ENCODE assay signal across 26 cellular contexts in genomic region chr14:68226523-68226922, GRCh38.
DNase-seq lines count a peak whose midpoint lies in the region; ATAC-seq, FAIRE-seq and TF ChIP-seq lines count a peak whose summit lies in the region.
"Had no signal": no experiment of that assay in that cellular context is flagged by ENCODE, and none has a peak within 500 bp of the region (broad histone marks: within the 10 kb centered on the region; RNA-seq: fewer than 3 reads in every experiment).

No MANE protein-coding gene starts in this region.

- CTCF ChIA-PET in Panc1 (lab: Charles Lee) (no interaction called here), K562 (lab: Yijun Ruan, JAX; ENCODE audit: low intra/inter-chr PET ratio) (no interaction called here)

- no peak overlapping the region for H3K4me2 ChIP-seq in K562 (ENCODE audit: insufficient read depth, low read length)
- no peak overlapping the region for H3K4me2 ChIP-seq in neuronal stem cell (ENCODE audit: insufficient read depth, low read length, poor library complexity, severe bottlenecking)
- H3K4me2 ChIP-seq: BLaER1 had no signal

- H3K27ac Mint-ChIP-seq in chondrocyte (ENCODE audit: unreplicated experiment): no peak overlapping the region
- H3K27ac Mint-ChIP-seq: CD4-positive, alpha-beta memory T cell had no signal

- 0 out of 2 replicates have a peak, but pooled peaks cover 3% of the 10 kb centered on the region for H3K9me3 ChIP-seq in Panc1 (ENCODE audit: control insufficient read depth, insufficient read depth, low read depth, low read length)
- H3K9me3 ChIP-seq in K562 (replicated peaks; ENCODE audit: control insufficient read depth, insufficient read depth, low read depth, low read length): no peaks in the 10 kb centered on the region
- H3K9me3 ChIP-seq in thyroid gland: no peaks in the 10 kb centered on the region
- no peaks in the 10 kb centered on the region for H3K9me3 ChIP-seq in neuronal stem cell (replicated peaks in 1 of 2; ENCODE audit: control insufficient read depth in 2 of 2, insufficient read depth in 1 of 2, low read depth in 1 of 2, low read length in 2 of 2)
- H3K9me3 ChIP-seq: BE2C, BLaER1 had no signal

- TF ChIP-seq CTCF in Panc1 (IDR thresholded peaks at IDR 0.05) (no peak), K562 (IDR thresholded peaks at IDR 0.05 in 2 of 3, conservative IDR thresholded peaks at IDR 0.05 in 1 of 3; ENCODE audit: insufficient read depth in 2 of 3, low read depth in 1 of 3, low read length in 3 of 3) (no peak), thyroid gland (IDR thresholded peaks at IDR 0.05) (no peak), chondrocyte (IDR thresholded peaks at IDR 0.05) (no peak)

- no peaks in the 10 kb centered on the region for H3K27me3 ChIP-seq in Panc1 (ENCODE audit: control insufficient read depth, insufficient read depth, low read length)
- H3K27me3 ChIP-seq in K562 (ENCODE audit: control insufficient read depth in 2 of 2, insufficient read depth in 2 of 2, low read length in 2 of 2): no peaks in the 10 kb centered on the region
- H3K27me3 ChIP-seq in thyroid gland: no peaks in the 10 kb centered on the region
- no peaks in the 10 kb centered on the region for H3K27me3 ChIP-seq in neuronal stem cell (ENCODE audit: control insufficient read depth in 3 of 3, insufficient read depth in 3 of 3, low read depth in 1 of 3, low read length in 3 of 3)
- H3K27me3 ChIP-seq: BE2C, BLaER1 had no signal

- H4K20me1 ChIP-seq in K562 (replicated peaks; ENCODE audit: control insufficient read depth, insufficient read depth, low read length): no peaks in the 10 kb centered on the region
- H4K20me1 ChIP-seq: BLaER1 had no signal

- no peak for TF ChIP-seq RAD21 in K562 (CRISPR knock-in tag; conservative IDR thresholded peaks at IDR 0.05 in 1 of 2, IDR thresholded peaks at IDR 0.05 in 1 of 2)

- H3K79me1 ChIP-seq in neuronal stem cell (ENCODE audit: low read depth, low read length): no peaks in the 10 kb centered on the region

- no peak for ATAC-seq in Panc1
- no peak for ATAC-seq in K562
- ATAC-seq: GM12878 had no signal

- no peak overlapping the region for H2BK15ac ChIP-seq in neuronal stem cell (ENCODE audit: low read length)

- no peak overlapping the region for H3K23ac ChIP-seq in neuronal stem cell (ENCODE audit: low read depth, low read length, poor library complexity)

- peaks cover 8% of the 10 kb centered on the region for H3K9me3 Mint-ChIP-seq in chondrocyte (ENCODE audit: low read depth)

- H3K27ac ChIP-seq in Panc1 (ENCODE audit: low read length): peak overlapping the region; percentile 48; the same call in 1 of the 2 replicates
- H3K27ac ChIP-seq in K562 (ENCODE audit: extremely low read depth, low read depth, low read length): no peak overlapping the region
- H3K27ac ChIP-seq in thyroid gland: no peak overlapping the region
- no peak overlapping the region for H3K27ac ChIP-seq in neuronal stem cell (replicated peaks; ENCODE audit: low read length)
- H3K27ac ChIP-seq: BLaER1 had no signal

- no peak for TF ChIP-seq EP300 in K562 (IDR thresholded peaks at IDR 0.05; ENCODE audit: low read length)

- DNase-seq in GM12891 (ENCODE audit: insufficient read length, low spot score) (no peak), Panc1 (ENCODE audit: low read depth, low spot score) (no peak), K562 (ENCODE audit: extremely low read depth in 1 of 4, low spot score in 3 of 4) (no peak), urothelium cell line (ENCODE audit: low spot score) (no peak), thyroid gland (no peak), chondrocyte (ENCODE audit: low spot score) (no peak), neuronal stem cell (ENCODE audit: low spot score) (no peak)
- DNase-seq: 8988T; ACHN; BE2C; C1 segment of cervical spinal cord; CD4-positive, CD25-positive, alpha-beta regulatory T cell; CD8-positive, alpha-beta memory T cell; COR-L47; DMS 273 treated with DMSO at 0.1 percent for 48 hours; DMS153; DMS53; DMS79; DND-41; EL; GDM1 had no signal

- H2AK5ac ChIP-seq in neuronal stem cell (ENCODE audit: low read depth, low read length): no peak overlapping the region

- H3K9ac ChIP-seq in K562 (ENCODE audit: insufficient read depth in 1 of 2, low read depth in 2 of 2, low read length in 2 of 2): no peak overlapping the region
- H3K9ac ChIP-seq in neuronal stem cell (ENCODE audit: low read depth, low read length, poor library complexity): no peak overlapping the region
- H3K9ac ChIP-seq: BLaER1 had no signal

- BruUV-seq in Panc1 (replicated peaks; lab: Mats Ljungman, UMichigan) (no TSS peak), K562 (replicated peaks; lab: Mats Ljungman, UMichigan) (no TSS peak)

- H3K4ac ChIP-seq in neuronal stem cell (ENCODE audit: low read length): no peak overlapping the region

- no peak overlapping the region for H3K4me3 Mint-ChIP-seq in chondrocyte (ENCODE audit: unreplicated experiment)
- H3K4me3 Mint-ChIP-seq: CD14-positive monocyte; CD4-positive, alpha-beta memory T cell; CD4-positive, CD25-positive, alpha-beta regulatory T cell; CD8-positive, alpha-beta memory T cell had no signal

- H3K36me3 ChIP-seq in Panc1 (ENCODE audit: control insufficient read depth, insufficient read depth, low read length) (no peaks in the 10 kb centered on the region), K562 (ENCODE audit: control insufficient read depth, insufficient read depth, low read length) (no peaks in the 10 kb centered on the region), thyroid gland (no peaks in the 10 kb centered on the region), neuronal stem cell (replicated peaks in 1 of 2; ENCODE audit: control insufficient read depth in 2 of 2, insufficient read depth in 2 of 2, low read length in 2 of 2) (no peaks in the 10 kb centered on the region)
- H3K36me3 ChIP-seq: BE2C, BLaER1 had no signal

- no peak overlapping the region for H4K8ac ChIP-seq in neuronal stem cell (ENCODE audit: low read depth, low read length)

- H3K4me3 ChIP-seq in Panc1 (ENCODE audit: low read depth in 2 of 2, low read length in 2 of 2) (no peak overlapping the region), K562 (no peak overlapping the region), thyroid gland (replicated peaks in 1 of 3) (no peak overlapping the region), neuronal stem cell (ENCODE audit: low read length in 2 of 2) (no peak overlapping the region)
- H3K4me3 ChIP-seq: BLaER1, GM12878 had no signal

- H3K4me1 Mint-ChIP-seq in chondrocyte (ENCODE audit: low read depth): peaks cover 3% of the 10 kb centered on the region
- H3K4me1 Mint-ChIP-seq: CD4-positive, CD25-positive, alpha-beta regulatory T cell; CD8-positive, alpha-beta memory T cell had no signal

- H3K36me3 Mint-ChIP-seq in chondrocyte (ENCODE audit: low read depth): no peaks in the 10 kb centered on the region

- H3K79me2 ChIP-seq in K562 (ENCODE audit: control insufficient read depth, insufficient read depth, low read length): no peaks in the 10 kb centered on the region

- in situ Hi-C loops in Panc1 (cut with HindIII; ENCODE audit: low pct_unique_long_range_greater_than_20kb, low sequenced_read_pairs): no loop called here
- in situ Hi-C loops in K562 (cut with MboI): no loop called here

- 59% methylated on average over 4 of the region's 4 CpGs for WGBS in K562 (ENCODE audit: insufficient coverage, low coverage, missing lambda C conversion rate)
- WGBS in thyroid gland, 2 donors: 95 to 100% methylated on average over 4 of the region's 4 CpGs
- no CpG with 5 or more reads among the region's 4 CpGs for WGBS in neuronal stem cell (ENCODE audit: extremely low coverage in 2 of 2, insufficient read length in 2 of 2, insufficient replicate concordance in 1 of 2), 2 donors

- POLR2A ChIA-PET in Panc1 (lab: Charles Lee): no interaction called here
- POLR2A ChIA-PET in K562 (lab: Yijun Ruan, JAX): no interaction called here

- no peak for TF ChIP-seq POLR2A in GM12891 (IDR thresholded peaks at IDR 0.05; ENCODE audit: low read depth, low read length)
- TF ChIP-seq POLR2A in K562 (conservative IDR thresholded peaks at IDR 0.05): no peak
- no peak for TF ChIP-seq POLR2A in thyroid gland (IDR thresholded peaks at IDR 0.05)

- no peaks in the 10 kb centered on the region for H3K27me3 Mint-ChIP-seq in chondrocyte (ENCODE audit: low read depth)
- H3K27me3 Mint-ChIP-seq: CD4-positive, alpha-beta memory T cell; CD4-positive, CD25-positive, alpha-beta regulatory T cell; CD8-positive, alpha-beta memory T cell had no signal

- H2BK120ac ChIP-seq in neuronal stem cell (ENCODE audit: low read depth, low read length): no peak overlapping the region

- no peak overlapping the region for H3K18ac ChIP-seq in neuronal stem cell (ENCODE audit: low read length)

- FAIRE-seq in GM12891 (lab: Jason Lieb, UNC): peak; percentile 31
- FAIRE-seq in K562 (lab: Jason Lieb, UNC): no peak
- peak; percentile 91 for FAIRE-seq in urothelium cell line (lab: Jason Lieb, UNC)
- FAIRE-seq: A204.1, GM12878 had no signal

- intact Hi-C loops in Panc1 (cut with micrococcal nuclease; ENCODE audit: unreplicated experiment) (no loop called here), K562 (cut with micrococcal nuclease) (no loop called here), thyroid gland (cut with DNase I) (loop anchor here (10.0 kb wide), 1 partner anchor 272 kb away; no protein-coding TSS in a partner anchor)

- no peak overlapping the region for H3K14ac ChIP-seq in neuronal stem cell (ENCODE audit: low read length)

- no peak overlapping the region for H2BK12ac ChIP-seq in neuronal stem cell (ENCODE audit: low read length)

- no peaks in the 10 kb centered on the region for H3K9me1 ChIP-seq in K562 (ENCODE audit: control insufficient read depth, insufficient read depth, low read length)

- no peak overlapping the region for H4K91ac ChIP-seq in neuronal stem cell (ENCODE audit: low read depth, low read length, poor library complexity)

- no peak overlapping the region for H2AFZ ChIP-seq in K562 (ENCODE audit: low read depth, low read length)
- H2AFZ ChIP-seq in neuronal stem cell (ENCODE audit: low read length): no peak overlapping the region

- peaks cover 8% of the 10 kb centered on the region for H3K4me1 ChIP-seq in Panc1 (ENCODE audit: control insufficient read depth, insufficient read depth, low read length)
- H3K4me1 ChIP-seq in K562 (replicated peaks in 1 of 2; ENCODE audit: control insufficient read depth in 2 of 2, insufficient read depth in 2 of 2, low read length in 2 of 2): no peaks in the 10 kb centered on the region; a peak in 1 of 5 replicates
- H3K4me1 ChIP-seq in thyroid gland: peaks cover 5 to 10% of the 10 kb centered on the region in 2 donors
- H3K4me1 ChIP-seq in neuronal stem cell (ENCODE audit: control insufficient read depth in 2 of 2, insufficient read depth in 1 of 2, low read depth in 1 of 2, low read length in 2 of 2): peaks cover 3 to 11% of the 10 kb centered on the region in 2 donors
- H3K4me1 ChIP-seq: BE2C, BLaER1 had no signal

- no peak overlapping the region for H2BK5ac ChIP-seq in neuronal stem cell (ENCODE audit: low read length)

TF ChIP-seq in GM12891, 5 proteins besides CTCF, POLR2A, EP300 and RAD21:
- TF ChIP-seq POLR2AphosphoS5 (IDR thresholded peaks at IDR 0.05; ENCODE audit: low read depth, low read length) (no peak), TAF1 (IDR thresholded peaks at IDR 0.05; ENCODE audit: low read depth, low read length) (no peak)
